Comparison of ENCODE assay signal across 17 cellular contexts in the genomic region with DNA sequence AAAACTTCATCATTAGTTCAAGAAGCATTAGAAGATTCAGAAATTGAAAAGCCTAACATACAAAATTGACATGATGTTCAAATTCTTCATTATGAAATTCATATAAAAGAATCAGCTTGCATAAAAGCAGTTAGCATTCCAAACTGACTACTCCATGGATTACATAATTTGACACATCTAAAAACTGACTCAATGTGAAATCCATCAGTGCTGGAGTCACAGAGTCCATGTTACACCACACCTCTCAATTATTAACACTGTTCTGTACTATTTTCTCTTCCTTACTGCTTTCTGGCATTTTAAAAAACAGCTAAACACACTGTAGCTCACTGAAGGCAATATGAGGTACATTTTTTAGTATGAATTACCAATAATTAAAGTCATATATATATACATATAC. TPM values are rescaled to one million over a fixed set of nuclear protein-coding genes. Genes with fewer than 3 reads are reported as not detected.
DNase-seq lines count a peak whose midpoint lies in the region; ATAC-seq and TF ChIP-seq lines count a peak whose summit lies in the region.
"Had no signal": no experiment of that assay in that cellular context is flagged by ENCODE, and none has a peak within 500 bp of the region (broad histone marks: within the 10 kb centered on the region; RNA-seq: fewer than 3 reads in every experiment).

No MANE protein-coding gene starts in this region.

- H3K4me3 Mint-ChIP-seq in activated CD4-positive, alpha-beta memory T cell treated with anti-CD3 and anti-CD28 coated beads for 36 hours, result no peak overlapping the region
- H3K4me3 Mint-ChIP-seq: CD8-positive, alpha-beta T cell; central memory CD8-positive, alpha-beta T cell; immature natural killer cell had no signal

- H3K27ac ChIP-seq in GM23248 (peak overlapping the region; percentile 51), brain microvascular endothelial cell (no peak overlapping the region), heart right ventricle (peak overlapping the region in 1 of 10 donors; percentile 13), gastrocnemius medialis (peak overlapping the region in 1 of 4 donors; percentile 8)

- no peak for TF ChIP-seq POLR2A in gastrocnemius medialis (IDR thresholded peaks at IDR 0.05)

- POLR2A ChIA-PET in activated CD4-positive, alpha-beta memory T cell treated with anti-CD3 and anti-CD28 coated beads for 36 hours (lab: Charles Lee), result no interaction called here

- H3K27me3 ChIP-seq in GM23248 (replicated peaks; ENCODE audit: insufficient read depth) (no peaks in the 10 kb centered on the region), brain microvascular endothelial cell (replicated peaks) (no peaks in the 10 kb centered on the region), heart right ventricle (no peaks in the 10 kb centered on the region), gastrocnemius medialis (no peaks in the 10 kb centered on the region)

- peak overlapping the region; percentile 7; the same call in 1 of the 2 replicates for H3K4me3 ChIP-seq in GM23248
- H3K4me3 ChIP-seq in brain microvascular endothelial cell (ENCODE audit: low read depth, low read length), result no peak overlapping the region
- no peak overlapping the region for H3K4me3 ChIP-seq in heart right ventricle
- no peak overlapping the region for H3K4me3 ChIP-seq in gastrocnemius medialis

- intact Hi-C loops in heart right ventricle (cut with DNase I), result no loop called here
- intact Hi-C loops in gastrocnemius medialis (cut with DNase I; ENCODE audit: low total_unique reads), result no loop called here
- intact Hi-C loops in activated CD4-positive, alpha-beta memory T cell treated with anti-CD3 and anti-CD28 coated beads for 36 hours (cut with micrococcal nuclease), result no loop called here

- TF ChIP-seq CTCF in brain microvascular endothelial cell (IDR thresholded peaks at IDR 0.05; ENCODE audit: low read depth, low read length, missing control alignments) (no peak), heart right ventricle (IDR thresholded peaks at IDR 0.05) (no peak), gastrocnemius medialis (IDR thresholded peaks at IDR 0.05 in 4 of 5, conservative IDR thresholded peaks at IDR 0.05 in 1 of 5) (no peak)

- CTCF ChIA-PET in activated CD4-positive, alpha-beta memory T cell treated with anti-CD3 and anti-CD28 coated beads for 36 hours (lab: Charles Lee), result no interaction called here

- H3K4me2 ChIP-seq in GM23248 (ENCODE audit: unreplicated experiment), result peak overlapping the region; percentile 50

- DNase-seq in GM23248 (peak; percentile 86), brain microvascular endothelial cell (peak; percentile 42), heart right ventricle (no peak), gastrocnemius medialis (no peak), SHP77 (lab: John Stamatoyannopoulos, UW) (no peak), COLO668 (lab: John Stamatoyannopoulos, UW; ENCODE audit: unreplicated experiment) (no peak)
- DNase-seq in activated CD4-positive, alpha-beta memory T cell treated with anti-CD3 and anti-CD28 coated beads for 36 hours, result no peak
- DNase-seq: activated naive CD4-positive, alpha-beta T cell; CD8-positive, alpha-beta T cell; immature natural killer cell; MM.1S; NCI-H2107; retina; stimulated activated naive CD4-positive, alpha-beta T cell treated with Interleukin-2 at 50 U/mL for 16 hours had no signal

- H3K79me2 ChIP-seq in GM23248 (ENCODE audit: insufficient read depth), result peaks cover 94% of the 10 kb centered on the region

- ATAC-seq in heart right ventricle, result peak in 5 of 8 donors; percentile 50 to 67 (median 60)
- peak; percentile 77 to 84 for ATAC-seq in gastrocnemius medialis
- ATAC-seq: CD8-positive, alpha-beta T cell; HCT116; SK-N-SH treated with all-trans-retinoic acid at 6 μM for 48 hours had no signal

- peaks cover 62% of the 10 kb centered on the region for H3F3A ChIP-seq in GM23248 (ENCODE audit: insufficient read depth)

- peaks cover 3% of the 10 kb centered on the region; the same call in 1 of the 2 replicates for H4K20me1 ChIP-seq in GM23248 (ENCODE audit: insufficient read depth)

- H3K4me1 ChIP-seq in GM23248 (ENCODE audit: insufficient read depth) (peaks cover 51% of the 10 kb centered on the region), heart right ventricle (peaks cover 0 to 42% (median 8%) of the 10 kb centered on the region in 9 donors), gastrocnemius medialis (peaks cover 5 to 9% of the 10 kb centered on the region in 2 donors)

- 0 out of 2 replicates have a peak overlapping the region, but pooled peaks have one; percentile 9 for H3K9ac ChIP-seq in GM23248

- H3K9me2 ChIP-seq in GM23248 (ENCODE audit: insufficient read depth), result no peaks in the 10 kb centered on the region

- H2AFZ ChIP-seq in GM23248, result no peak overlapping the region

- H3K36me3 ChIP-seq in GM23248 (ENCODE audit: low read depth) (peaks cover 73% of the 10 kb centered on the region), brain microvascular endothelial cell (replicated peaks) (peaks cover 69% of the 10 kb centered on the region), heart right ventricle (peaks cover 0 to 88% (median 15%) of the 10 kb centered on the region in 9 donors), gastrocnemius medialis (peaks cover 0 to 12% of the 10 kb centered on the region in 2 donors)

- in situ Hi-C loops in GM23248 (cut with MboI) (no loop called here), brain microvascular endothelial cell (cut with HindIII; ENCODE audit: low pct_ligation_motif_present, low sequenced_read_pairs) (no loop called here), gastrocnemius medialis (cut with MboI; ENCODE audit: low sequenced_read_pairs in 4 of 4) (no loop called here)

- no peaks in the 10 kb centered on the region for H3K27me3 Mint-ChIP-seq in activated CD4-positive, alpha-beta memory T cell treated with anti-CD3 and anti-CD28 coated beads for 36 hours

- H3K9me3 Mint-ChIP-seq in activated CD4-positive, alpha-beta memory T cell treated with anti-CD3 and anti-CD28 coated beads for 36 hours, result no peaks in the 10 kb centered on the region
- H3K9me3 Mint-ChIP-seq: CD8-positive, alpha-beta T cell; central memory CD8-positive, alpha-beta T cell had no signal

- H3K9me3 ChIP-seq in GM23248 (ENCODE audit: low read depth) (no peaks in the 10 kb centered on the region), heart right ventricle (peaks cover 0 to 8% (median 0%) of the 10 kb centered on the region in 11 donors), gastrocnemius medialis (no peaks in the 10 kb centered on the region)

- no peaks in the 10 kb centered on the region for H3K4me1 Mint-ChIP-seq in activated CD4-positive, alpha-beta memory T cell treated with anti-CD3 and anti-CD28 coated beads for 36 hours (ENCODE audit: low read depth)
- H3K4me1 Mint-ChIP-seq: central memory CD8-positive, alpha-beta T cell; immature natural killer cell had no signal

- no peak overlapping the region for H3K27ac Mint-ChIP-seq in activated CD4-positive, alpha-beta memory T cell treated with anti-CD3 and anti-CD28 coated beads for 36 hours
- H3K27ac Mint-ChIP-seq: CD8-positive, alpha-beta T cell; immature natural killer cell had no signal

- no peaks in the 10 kb centered on the region for H3K36me3 Mint-ChIP-seq in activated CD4-positive, alpha-beta memory T cell treated with anti-CD3 and anti-CD28 coated beads for 36 hours
- H3K36me3 Mint-ChIP-seq: CD8-positive, alpha-beta T cell; immature natural killer cell had no signal

RNA-seq across cellular contexts. Expression of a gene that starts 28.0 kb away (rescaled TPM):
- total RNA-seq in GM23248 (2014; rRNA removed; shearing (Covaris generic)), result 114 and 120 TPM in 2 replicates
- polyA plus RNA-seq in GM23248 (2016; fragmentation: Nextera tagmentation; extraction: Ambion mirVana) (145 and 152 TPM in 2 replicates), heart right ventricle (10 to 100 TPM in 1 of 2 donors, 1 to 10 TPM in 1; 8.8 to 23.8 TPM)
- total RNA-seq in heart right ventricle (10 to 100 TPM; 20.9 to 34.3 (median 28.8) TPM), gastrocnemius medialis (10 to 100 TPM in 3 of 4 donors, 1 to 10 TPM in 1; 10.0 to 13.5 (median 11.6) TPM)
- under 1 TPM; 0.31 to 0.38 TPM for total RNA-seq in activated CD4-positive, alpha-beta memory T cell treated with anti-CD3 and anti-CD28 coated beads for 36 hours
- total RNA-seq: CD8-positive, alpha-beta T cell had no signal
- polyA plus RNA-seq: immature natural killer cell had no signal

Comparison
In these comparisons a context has a peak if more than half of its experiments do, and no peak if none do; other contexts are left out.
1. DNase-seq: peak in GM23248 (single experiment) and brain microvascular endothelial cell (single experiment); none in heart right ventricle (0 of 2), gastrocnemius medialis (0 of 2), activated CD4-positive, alpha-beta memory T cell treated with anti-CD3 and anti-CD28 coated beads for 36 hours (single experiment), SHP77 (0 of 2) and COLO668 (single experiment).
2. RNA of a gene that starts 28.0 kb away (total RNA-seq): 114 to 120 TPM in GM23248, 20.9 to 34.3 TPM in heart right ventricle and 10.0 to 13.5 TPM in gastrocnemius medialis; 0.31 to 0.38 TPM in activated CD4-positive, alpha-beta memory T cell treated with anti-CD3 and anti-CD28 coated beads for 36 hours; every median in the first group is over 4 times any median in the second.